ENCODE assay signal across 1 cellular context in genomic region chr5:122164831-122165573, GRCh38.
TF ChIP-seq lines count a peak whose summit lies in the region.

No MANE protein-coding gene starts in this region.

TF ChIP-seq in GM23338, 12 proteins besides CTCF, POLR2A, EP300 and RAD21 (continued from another document):
- TF ChIP-seq, protein P1, sequence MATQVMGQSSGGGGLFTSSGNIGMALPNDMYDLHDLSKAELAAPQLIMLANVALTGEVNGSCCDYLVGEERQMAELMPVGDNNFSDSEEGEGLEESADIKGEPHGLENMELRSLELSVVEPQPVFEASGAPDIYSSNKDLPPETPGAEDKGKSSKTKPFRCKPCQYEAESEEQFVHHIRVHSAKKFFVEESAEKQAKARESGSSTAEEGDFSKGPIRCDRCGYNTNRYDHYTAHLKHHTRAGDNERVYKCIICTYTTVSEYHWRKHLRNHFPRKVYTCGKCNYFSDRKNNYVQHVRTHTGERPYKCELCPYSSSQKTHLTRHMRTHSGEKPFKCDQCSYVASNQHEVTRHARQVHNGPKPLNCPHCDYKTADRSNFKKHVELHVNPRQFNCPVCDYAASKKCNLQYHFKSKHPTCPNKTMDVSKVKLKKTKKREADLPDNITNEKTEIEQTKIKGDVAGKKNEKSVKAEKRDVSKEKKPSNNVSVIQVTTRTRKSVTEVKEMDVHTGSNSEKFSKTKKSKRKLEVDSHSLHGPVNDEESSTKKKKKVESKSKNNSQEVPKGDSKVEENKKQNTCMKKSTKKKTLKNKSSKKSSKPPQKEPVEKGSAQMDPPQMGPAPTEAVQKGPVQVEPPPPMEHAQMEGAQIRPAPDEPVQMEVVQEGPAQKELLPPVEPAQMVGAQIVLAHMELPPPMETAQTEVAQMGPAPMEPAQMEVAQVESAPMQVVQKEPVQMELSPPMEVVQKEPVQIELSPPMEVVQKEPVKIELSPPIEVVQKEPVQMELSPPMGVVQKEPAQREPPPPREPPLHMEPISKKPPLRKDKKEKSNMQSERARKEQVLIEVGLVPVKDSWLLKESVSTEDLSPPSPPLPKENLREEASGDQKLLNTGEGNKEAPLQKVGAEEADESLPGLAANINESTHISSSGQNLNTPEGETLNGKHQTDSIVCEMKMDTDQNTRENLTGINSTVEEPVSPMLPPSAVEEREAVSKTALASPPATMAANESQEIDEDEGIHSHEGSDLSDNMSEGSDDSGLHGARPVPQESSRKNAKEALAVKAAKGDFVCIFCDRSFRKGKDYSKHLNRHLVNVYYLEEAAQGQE (IDR thresholded peaks at IDR 0.05; ENCODE audit: unreplicated experiment) = no peak
- TF ChIP-seq ZNF114 (CRISPR knock-in tag; IDR thresholded peaks at IDR 0.05) (no peak), JUNB (IDR thresholded peaks at IDR 0.05; ENCODE audit: unreplicated experiment) (no peak), STAT1 (IDR thresholded peaks at IDR 0.05; ENCODE audit: unreplicated experiment) (no peak), ZNF331 (CRISPR knock-in tag; IDR thresholded peaks at IDR 0.05; ENCODE audit: low read depth) (no peak), NANOG (IDR thresholded peaks at IDR 0.05; ENCODE audit: borderline replicate concordance) (no peak)
- TF ChIP-seq, protein P2, sequence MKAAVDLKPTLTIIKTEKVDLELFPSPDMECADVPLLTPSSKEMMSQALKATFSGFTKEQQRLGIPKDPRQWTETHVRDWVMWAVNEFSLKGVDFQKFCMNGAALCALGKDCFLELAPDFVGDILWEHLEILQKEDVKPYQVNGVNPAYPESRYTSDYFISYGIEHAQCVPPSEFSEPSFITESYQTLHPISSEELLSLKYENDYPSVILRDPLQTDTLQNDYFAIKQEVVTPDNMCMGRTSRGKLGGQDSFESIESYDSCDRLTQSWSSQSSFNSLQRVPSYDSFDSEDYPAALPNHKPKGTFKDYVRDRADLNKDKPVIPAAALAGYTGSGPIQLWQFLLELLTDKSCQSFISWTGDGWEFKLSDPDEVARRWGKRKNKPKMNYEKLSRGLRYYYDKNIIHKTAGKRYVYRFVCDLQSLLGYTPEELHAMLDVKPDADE (IDR thresholded peaks at IDR 0.05) = no peak
- TF ChIP-seq, protein P3, sequence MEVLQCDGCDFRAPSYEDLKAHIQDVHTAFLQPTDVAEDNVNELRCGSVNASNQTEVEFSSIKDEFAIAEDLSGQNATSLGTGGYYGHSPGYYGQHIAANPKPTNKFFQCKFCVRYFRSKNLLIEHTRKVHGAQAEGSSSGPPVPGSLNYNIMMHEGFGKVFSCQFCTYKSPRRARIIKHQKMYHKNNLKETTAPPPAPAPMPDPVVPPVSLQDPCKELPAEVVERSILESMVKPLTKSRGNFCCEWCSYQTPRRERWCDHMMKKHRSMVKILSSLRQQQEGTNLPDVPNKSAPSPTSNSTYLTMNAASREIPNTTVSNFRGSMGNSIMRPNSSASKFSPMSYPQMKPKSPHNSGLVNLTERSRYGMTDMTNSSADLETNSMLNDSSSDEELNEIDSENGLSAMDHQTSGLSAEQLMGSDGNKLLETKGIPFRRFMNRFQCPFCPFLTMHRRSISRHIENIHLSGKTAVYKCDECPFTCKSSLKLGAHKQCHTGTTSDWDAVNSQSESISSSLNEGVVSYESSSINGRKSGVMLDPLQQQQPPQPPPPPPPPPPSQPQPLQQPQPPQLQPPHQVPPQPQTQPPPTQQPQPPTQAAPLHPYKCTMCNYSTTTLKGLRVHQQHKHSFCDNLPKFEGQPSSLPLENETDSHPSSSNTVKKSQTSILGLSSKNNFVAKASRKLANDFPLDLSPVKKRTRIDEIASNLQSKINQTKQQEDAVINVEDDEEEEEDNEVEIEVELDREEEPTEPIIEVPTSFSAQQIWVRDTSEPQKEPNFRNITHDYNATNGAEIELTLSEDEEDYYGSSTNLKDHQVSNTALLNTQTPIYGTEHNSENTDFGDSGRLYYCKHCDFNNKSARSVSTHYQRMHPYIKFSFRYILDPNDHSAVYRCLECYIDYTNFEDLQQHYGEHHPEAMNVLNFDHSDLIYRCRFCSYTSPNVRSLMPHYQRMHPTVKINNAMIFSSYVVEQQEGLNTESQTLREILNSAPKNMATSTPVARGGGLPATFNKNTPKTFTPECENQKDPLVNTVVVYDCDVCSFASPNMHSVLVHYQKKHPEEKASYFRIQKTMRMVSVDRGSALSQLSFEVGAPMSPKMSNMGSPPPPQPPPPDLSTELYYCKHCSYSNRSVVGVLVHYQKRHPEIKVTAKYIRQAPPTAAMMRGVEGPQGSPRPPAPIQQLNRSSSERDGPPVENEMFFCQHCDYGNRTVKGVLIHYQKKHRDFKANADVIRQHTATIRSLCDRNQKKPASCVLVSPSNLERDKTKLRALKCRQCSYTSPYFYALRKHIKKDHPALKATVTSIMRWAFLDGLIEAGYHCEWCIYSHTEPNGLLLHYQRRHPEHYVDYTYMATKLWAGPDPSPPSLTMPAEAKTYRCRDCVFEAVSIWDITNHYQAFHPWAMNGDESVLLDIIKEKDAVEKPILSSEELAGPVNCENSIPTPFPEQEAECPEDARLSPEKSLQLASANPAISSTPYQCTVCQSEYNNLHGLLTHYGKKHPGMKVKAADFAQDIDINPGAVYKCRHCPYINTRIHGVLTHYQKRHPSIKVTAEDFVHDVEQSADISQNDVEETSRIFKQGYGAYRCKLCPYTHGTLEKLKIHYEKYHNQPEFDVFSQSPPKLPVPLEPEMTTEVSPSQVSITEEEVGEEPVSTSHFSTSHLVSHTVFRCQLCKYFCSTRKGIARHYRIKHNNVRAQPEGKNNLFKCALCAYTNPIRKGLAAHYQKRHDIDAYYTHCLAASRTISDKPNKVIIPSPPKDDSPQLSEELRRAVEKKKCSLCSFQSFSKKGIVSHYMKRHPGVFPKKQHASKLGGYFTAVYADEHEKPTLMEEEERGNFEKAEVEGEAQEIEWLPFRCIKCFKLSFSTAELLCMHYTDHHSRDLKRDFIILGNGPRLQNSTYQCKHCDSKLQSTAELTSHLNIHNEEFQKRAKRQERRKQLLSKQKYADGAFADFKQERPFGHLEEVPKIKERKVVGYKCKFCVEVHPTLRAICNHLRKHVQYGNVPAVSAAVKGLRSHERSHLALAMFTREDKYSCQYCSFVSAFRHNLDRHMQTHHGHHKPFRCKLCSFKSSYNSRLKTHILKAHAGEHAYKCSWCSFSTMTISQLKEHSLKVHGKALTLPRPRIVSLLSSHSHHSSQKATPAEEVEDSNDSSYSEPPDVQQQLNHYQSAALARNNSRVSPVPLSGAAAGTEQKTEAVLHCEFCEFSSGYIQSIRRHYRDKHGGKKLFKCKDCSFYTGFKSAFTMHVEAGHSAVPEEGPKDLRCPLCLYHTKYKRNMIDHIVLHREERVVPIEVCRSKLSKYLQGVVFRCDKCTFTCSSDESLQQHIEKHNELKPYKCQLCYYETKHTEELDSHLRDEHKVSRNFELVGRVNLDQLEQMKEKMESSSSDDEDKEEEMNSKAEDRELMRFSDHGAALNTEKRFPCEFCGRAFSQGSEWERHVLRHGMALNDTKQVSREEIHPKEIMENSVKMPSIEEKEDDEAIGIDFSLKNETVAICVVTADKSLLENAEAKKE (CRISPR knock-in tag; IDR thresholded peaks at IDR 0.05) = no peak
